Comparison of ENCODE assay signal across 9 cellular contexts in genomic region chr5:95824747-95825146, GRCh38. TPM values are rescaled to one million over a fixed set of nuclear protein-coding genes. Genes with fewer than 3 reads are reported as not detected.
DNase-seq lines count a peak whose midpoint lies in the region; ATAC-seq and TF ChIP-seq lines count a peak whose summit lies in the region.
"Had no signal": no experiment of that assay in that cellular context is flagged by ENCODE, and none has a peak within 500 bp of the region (broad histone marks: within the 10 kb centered on the region; RNA-seq: fewer than 3 reads in every experiment).

No MANE protein-coding gene starts in this region.

- H3K27me3 ChIP-seq in PC-3 (ENCODE audit: low read length) (no peaks in the 10 kb centered on the region), sigmoid colon (no peaks in the 10 kb centered on the region)

- peaks cover 6% of the 10 kb centered on the region for H3F3A ChIP-seq in PC-3 (ENCODE audit: low read length, unreplicated experiment)

- no peaks in the 10 kb centered on the region for H3K9me2 ChIP-seq in PC-3 (replicated peaks; ENCODE audit: low read length)

- H3K9me3 ChIP-seq in PC-3 (ENCODE audit: low read length): no peaks in the 10 kb centered on the region
- no peaks in the 10 kb centered on the region for H3K9me3 ChIP-seq in sigmoid colon

- no peak for TF ChIP-seq CTCF in Calu3 (IDR thresholded peaks at IDR 0.05; ENCODE audit: unreplicated experiment)
- TF ChIP-seq CTCF in PC-3 (conservative IDR thresholded peaks at IDR 0.05; ENCODE audit: low read depth, low read length): no peak
- TF ChIP-seq CTCF in sigmoid colon (IDR thresholded peaks at IDR 0.05): no peak

- peak overlapping the region; percentile 87 for H3K4me2 ChIP-seq in PC-3 (ENCODE audit: low read length)

- H3K27ac Mint-ChIP-seq in Calu3 (ENCODE audit: unreplicated experiment): peak overlapping the region; percentile 71

- no peak for ATAC-seq in PC-3
- ATAC-seq in HG03045 (IDR thresholded peaks at IDR 0.05; ENCODE audit: unreplicated experiment): no peak
- ATAC-seq in GM18873 (IDR thresholded peaks at IDR 0.05; ENCODE audit: low FRiP score, unreplicated experiment): no peak

- H3K36me3 Mint-ChIP-seq in Calu3 (ENCODE audit: insufficient read depth, unreplicated experiment): peaks cover 22% of the 10 kb centered on the region

- no peak overlapping the region for H3K4me3 ChIP-seq in PC-3 (ENCODE audit: low read length)
- no peak overlapping the region for H3K4me3 ChIP-seq in sigmoid colon

- 90 to 91% methylated on average over 5 of the region's 5 CpGs for WGBS in sigmoid colon, 2 donors

- TF ChIP-seq POLR2A in sigmoid colon (IDR thresholded peaks at IDR 0.05): no peak

- DNase-seq in Calu3 (no peak), PC-3 (no peak), epithelial cell of prostate (ENCODE audit: low read depth, low spot score) (no peak), sigmoid colon (no peak), Kasumi-1 (lab: John Stamatoyannopoulos, UW) (no peak), NCI-H748 treated with DMSO at 0.1 percent for 48 hours (lab: John Stamatoyannopoulos, UW) (no peak)

- H3K9ac ChIP-seq in PC-3 (ENCODE audit: low read length): no peak overlapping the region

- H3K27me3 Mint-ChIP-seq in Calu3 (ENCODE audit: unreplicated experiment): no peaks in the 10 kb centered on the region

- CTCF ChIA-PET in Calu3 (lab: Charles Lee): interaction anchor here (2.8 kb wide), 1 partner anchor 10 kb away, joined by 18 read pairs; no protein-coding TSS in a partner anchor
- CTCF ChIA-PET in PC-3 (lab: Charles Lee): no interaction called here

- no peaks in the 10 kb centered on the region for H4K20me1 ChIP-seq in PC-3 (ENCODE audit: low read length)

- H3K9me3 Mint-ChIP-seq in Calu3 (ENCODE audit: low read depth, unreplicated experiment): no peaks in the 10 kb centered on the region

- no peak for TF ChIP-seq EP300 in sigmoid colon (IDR thresholded peaks at IDR 0.05)

- peaks cover 22% of the 10 kb centered on the region for H3K4me1 ChIP-seq in PC-3 (ENCODE audit: insufficient read depth, low read length)
- peaks cover 0 to 37% (median 30%) of the 10 kb centered on the region in 4 donors for H3K4me1 ChIP-seq in sigmoid colon

- peaks cover 43% of the 10 kb centered on the region for H3K4me1 Mint-ChIP-seq in Calu3 (ENCODE audit: low read depth, unreplicated experiment)

- H3K27ac ChIP-seq in PC-3 (ENCODE audit: low read length) (peak overlapping the region; percentile 96), epithelial cell of prostate (peak overlapping the region; percentile 87), sigmoid colon (peak overlapping the region; percentile 83 to 89 (median 85))

- POLR2A ChIA-PET in PC-3 (lab: Charles Lee; ENCODE audit: unreplicated experiment): no interaction called here

- intact Hi-C loops in Calu3 (cut with micrococcal nuclease; ENCODE audit: unreplicated experiment) (no loop called here), PC-3 (cut with micrococcal nuclease) (loop anchor here (5.0 to 10.0 kb wide), 2 partner anchors 92 to 270 kb away; partner anchors contain the start of genes ARSK, RHOBTB3 and SKIC3), sigmoid colon (cut with DNase I) (loop anchor here (5.0 kb wide), 3 partner anchors 92 to 177 kb away; partner anchors contain the start of genes RFESD and RHOBTB3)

- H3K36me3 ChIP-seq in PC-3 (ENCODE audit: low read depth, low read length) (no peaks in the 10 kb centered on the region), sigmoid colon (no peaks in the 10 kb centered on the region)

- peak overlapping the region; percentile 71 for H2AFZ ChIP-seq in PC-3 (ENCODE audit: low read length)

- BruUV-seq in Calu3 (replicated peaks; lab: Mats Ljungman, UMichigan): no TSS peak
- no TSS peak for BruUV-seq in PC-3 (replicated peaks; lab: Mats Ljungman, UMichigan)

- peaks cover 25% of the 10 kb centered on the region for H3K79me2 ChIP-seq in PC-3 (ENCODE audit: low read length)

- peak overlapping the region; percentile 86 for H3K4me3 Mint-ChIP-seq in Calu3 (ENCODE audit: low read depth, unreplicated experiment)

RNA-seq across cellular contexts. Expression of gene GLRX, which starts 2.2 kb away (rescaled TPM):
- total RNA-seq in Calu3 (2022): 27.9 and 33.7 TPM in 2 replicates
- 24.6 and 27.4 TPM in 2 replicates for total RNA-seq in PC-3 (2014; rRNA removed)
- total RNA-seq in sigmoid colon: 10 to 100 TPM; 30.2 to 43.2 (median 42.8) TPM
- polyA plus RNA-seq in sigmoid colon: 100 to 1,000 TPM; 220 to 409 (median 261) TPM
- total RNA-seq: G401 had no signal
